ENCODE assay signal across 1 cellular context in genomic region chr6:131761762-131762067, GRCh38.
TF ChIP-seq lines count a peak whose summit lies in the region.

No MANE protein-coding gene starts in this region.

TF ChIP-seq in IMR-90, 13 proteins besides CTCF, POLR2A, EP300 and RAD21:
- TF ChIP-seq CHD1 (IDR thresholded peaks at IDR 0.05; ENCODE audit: low read depth, low read length) (no peak), RFX5 (IDR thresholded peaks at IDR 0.05; ENCODE audit: low read depth, low read length) (no peak), RCOR1 (IDR thresholded peaks at IDR 0.05; ENCODE audit: insufficient replicate concordance, low read length) (no peak), SMC3 (IDR thresholded peaks at IDR 0.05; ENCODE audit: low read depth, low read length) (no peak), BHLHE40 (IDR thresholded peaks at IDR 0.05; ENCODE audit: low read depth, low read length) (no peak), MAZ (IDR thresholded peaks at IDR 0.05; ENCODE audit: borderline replicate concordance, low read depth, low read length) (no peak), CEBPB (IDR thresholded peaks at IDR 0.05; ENCODE audit: low read depth, low read length) (no peak), FOS (IDR thresholded peaks at IDR 0.05; ENCODE audit: low read depth, low read length) (no peak), NFE2L2 (IDR thresholded peaks at IDR 0.05; ENCODE audit: low read depth, low read length) (no peak), USF2 (IDR thresholded peaks at IDR 0.05; ENCODE audit: low read depth, low read length) (no peak)
- TF ChIP-seq, protein P1, sequence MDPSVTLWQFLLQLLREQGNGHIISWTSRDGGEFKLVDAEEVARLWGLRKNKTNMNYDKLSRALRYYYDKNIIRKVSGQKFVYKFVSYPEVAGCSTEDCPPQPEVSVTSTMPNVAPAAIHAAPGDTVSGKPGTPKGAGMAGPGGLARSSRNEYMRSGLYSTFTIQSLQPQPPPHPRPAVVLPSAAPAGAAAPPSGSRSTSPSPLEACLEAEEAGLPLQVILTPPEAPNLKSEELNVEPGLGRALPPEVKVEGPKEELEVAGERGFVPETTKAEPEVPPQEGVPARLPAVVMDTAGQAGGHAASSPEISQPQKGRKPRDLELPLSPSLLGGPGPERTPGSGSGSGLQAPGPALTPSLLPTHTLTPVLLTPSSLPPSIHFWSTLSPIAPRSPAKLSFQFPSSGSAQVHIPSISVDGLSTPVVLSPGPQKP (IDR thresholded peaks at IDR 0.05; ENCODE audit: borderline replicate concordance, low read depth, low read length) = no peak
